9 cellular contexts compared by ENCODE assay signal in genomic region chr11:2400761-2401435, GRCh38. TPM values are rescaled to one million over a fixed set of nuclear protein-coding genes. Genes with fewer than 3 reads are reported as not detected.
A peak's percentile ranks its signal among the peaks of the same experiment; 100 is the strongest.
DNase-seq lines count a peak whose midpoint lies in the region; ATAC-seq and TF ChIP-seq lines count a peak whose summit lies in the region.
"Had no signal": no experiment of that assay in that cellular context is flagged by ENCODE, and none has a peak within 500 bp of the region (broad histone marks: within the 10 kb centered on the region; RNA-seq: fewer than 3 reads in every experiment).

No MANE protein-coding gene starts in this region.

- no peak for TF ChIP-seq CTCF in LNCaP clone FGC (IDR thresholded peaks at IDR 0.05; ENCODE audit: control insufficient read depth, extremely low read depth, insufficient read depth)
- TF ChIP-seq CTCF in GM20000 (IDR thresholded peaks at IDR 0.05; ENCODE audit: extremely low read depth, missing control alignments) = no peak

- H3K27ac Mint-ChIP-seq in naive thymus-derived CD4-positive, alpha-beta T cell = peak overlapping the region; percentile 90 to 97 (median 95)

- peaks cover 14 to 28% of the 10 kb centered on the region in 2 donors for H3K36me3 ChIP-seq in duodenal mucosa (ENCODE audit: control insufficient read depth in 1 of 2, insufficient read depth in 2 of 2, low read length in 2 of 2)
- peaks cover 0 to 50% (median 0%) of the 10 kb centered on the region in 3 experiments for H3K36me3 ChIP-seq in naive thymus-derived CD4-positive, alpha-beta T cell (ENCODE audit: control insufficient read depth in 2 of 3, insufficient read depth in 3 of 3, low read length in 3 of 3)

- peak overlapping the region; percentile 72 for H3K27ac ChIP-seq in duodenal mucosa (ENCODE audit: low read depth, low read length)
- peak overlapping the region; percentile 93 for H3K27ac ChIP-seq in naive thymus-derived CD4-positive, alpha-beta T cell (ENCODE audit: low read depth, low read length)

- H3K4me3 Mint-ChIP-seq in naive thymus-derived CD4-positive, alpha-beta T cell = peak overlapping the region; percentile 87 to 97 (median 92)

- H3K9ac ChIP-seq in duodenal mucosa (ENCODE audit: low read depth in 1 of 2, low read length in 2 of 2) = peak overlapping the region; percentile 73 to 99

- H3K9me3 ChIP-seq in duodenal mucosa (ENCODE audit: control insufficient read depth in 1 of 2, low read length in 2 of 2) = no peaks in the 10 kb centered on the region
- H3K9me3 ChIP-seq in naive thymus-derived CD4-positive, alpha-beta T cell (ENCODE audit: control insufficient read depth in 2 of 3, low read length in 3 of 3) = no peaks in the 10 kb centered on the region

- CTCF ChIA-PET in naive thymus-derived CD4-positive, alpha-beta T cell (lab: Charles Lee) = interaction anchor here (0.6 to 2.7 kb wide), 9 partner anchors 19 to 1093 kb away, joined by 3 to 13 read pairs (median 5); partner anchors contain the start of gene CD81

- H3K4me1 ChIP-seq in duodenal mucosa (ENCODE audit: control insufficient read depth in 1 of 2, insufficient read depth in 2 of 2, low read length in 2 of 2) = peaks cover 17 to 28% of the 10 kb centered on the region in 2 donors
- peaks cover 19 to 22% of the 10 kb centered on the region in 2 donors for H3K4me1 ChIP-seq in naive thymus-derived CD4-positive, alpha-beta T cell (ENCODE audit: control insufficient read depth in 2 of 2, insufficient read depth in 2 of 2, low read length in 2 of 2)

- POLR2A ChIA-PET in naive thymus-derived CD4-positive, alpha-beta T cell (lab: Charles Lee) = interaction anchor here (0.7 to 3.5 kb wide), 13 partner anchors 9 to 591 kb away, joined by 3 to 27 read pairs (median 4); partner anchors contain the start of genes C11orf21, CD81, KCNQ1 and NAP1L4

- peaks cover 0 to 12% (median 0%) of the 10 kb centered on the region in 5 donors for H3K36me3 Mint-ChIP-seq in naive thymus-derived CD4-positive, alpha-beta T cell

- H3K27me3 Mint-ChIP-seq in naive thymus-derived CD4-positive, alpha-beta T cell = peaks cover 0 to 2% (median 0%) of the 10 kb centered on the region in 5 donors

- no peaks in the 10 kb centered on the region for H3K9me3 Mint-ChIP-seq in naive thymus-derived CD4-positive, alpha-beta T cell

- H3K27me3 ChIP-seq in duodenal mucosa (ENCODE audit: control insufficient read depth in 1 of 2, insufficient read depth in 2 of 2, low read length in 2 of 2) = no peaks in the 10 kb centered on the region
- no peaks in the 10 kb centered on the region for H3K27me3 ChIP-seq in naive thymus-derived CD4-positive, alpha-beta T cell (ENCODE audit: control insufficient read depth in 2 of 2, insufficient read depth in 2 of 2, low read length in 2 of 2)

- peaks cover 0 to 28% (median 16%) of the 10 kb centered on the region in 7 donors for H3K4me1 Mint-ChIP-seq in naive thymus-derived CD4-positive, alpha-beta T cell

- TF ChIP-seq POLR2A in GM18526 (IDR thresholded peaks at IDR 0.05; ENCODE audit: extremely low read depth, insufficient read length) = peak; percentile 17

- ATAC-seq in naive thymus-derived CD4-positive, alpha-beta T cell = no peak
- ATAC-seq in GM21360 (IDR thresholded peaks at IDR 0.05; ENCODE audit: unreplicated experiment) = no peak

- H3K4me3 ChIP-seq in LNCaP clone FGC (ENCODE audit: low read depth, low read length) = peak overlapping the region; percentile 100
- H3K4me3 ChIP-seq in duodenal mucosa (ENCODE audit: low read depth in 1 of 2, low read length in 2 of 2) = peak overlapping the region; percentile 98 to 99
- H3K4me3 ChIP-seq in naive thymus-derived CD4-positive, alpha-beta T cell (ENCODE audit: low read length) = peak overlapping the region; percentile 96

- intact Hi-C loops in naive thymus-derived CD4-positive, alpha-beta T cell (cut with micrococcal nuclease) = loop anchor here (1.0 to 10.0 kb wide), 16 partner anchors 19 to 1894 kb away; partner anchors contain the start of genes CARS1 (in 2 of the 2), CD81 (in 2 of the 2), NAP1L4 (in 2 of the 2) and CDKN1C (in 1 of the 2)

- DNase-seq in LNCaP clone FGC (ENCODE audit: low read depth) (no peak), superior temporal gyrus (ENCODE audit: extremely low spot score) (no peak), GM20000 (ENCODE audit: low spot score) (no peak), KG1 (lab: John Stamatoyannopoulos, UW) (no peak)
- no peak for DNase-seq in naive thymus-derived CD4-positive, alpha-beta T cell

RNA-seq across cellular contexts. Expression of gene TSSC4, which starts 0.3 kb away (rescaled TPM):
- total RNA-seq in naive thymus-derived CD4-positive, alpha-beta T cell = 10 to 100 TPM; 43.6 to 55.0 (median 50.9) TPM
- 10 to 100 TPM; 51.7 to 83.7 TPM for polyA plus RNA-seq in naive thymus-derived CD4-positive, alpha-beta T cell

RNA-seq across cellular contexts. Expression of gene CD81, which starts 23.8 kb away (rescaled TPM):
- total RNA-seq in naive thymus-derived CD4-positive, alpha-beta T cell = 100 to 1,000 TPM in 4 of 5 experiments, 10 to 100 TPM in 1; 97.5 to 173 (median 138) TPM
- 10 to 100 TPM; 19.0 to 39.6 TPM for polyA plus RNA-seq in naive thymus-derived CD4-positive, alpha-beta T cell

RNA-seq across cellular contexts. Expression of gene TRPM5, which starts 43.4 kb away (rescaled TPM):
- 1 to 10 TPM in 1 of 5 experiments, under 1 TPM in 4; 0.05 to 1.1 (median 0.73) TPM for total RNA-seq in naive thymus-derived CD4-positive, alpha-beta T cell
- polyA plus RNA-seq in naive thymus-derived CD4-positive, alpha-beta T cell = under 1 TPM in 1 of 2 donors, not detected in 1; 0.09 TPM
- total RNA-seq: activated CD8-positive, alpha-beta memory T cell treated with anti-CD3 and anti-CD28 coated beads for 36 hours had no signal

RNA-seq across cellular contexts. Expression of gene KCNQ1, which starts 43.9 kb away (rescaled TPM):
- 10 to 100 TPM; 14.7 to 46.4 (median 41.4) TPM for total RNA-seq in naive thymus-derived CD4-positive, alpha-beta T cell
- 10 to 100 TPM; 15.8 to 20.9 TPM for polyA plus RNA-seq in naive thymus-derived CD4-positive, alpha-beta T cell
